In genomic region chr3:122628567-122628966, GRCh38 we compare ENCODE assay signal across 22 cellular contexts. TPM values are rescaled to one million over a fixed set of nuclear protein-coding genes. Genes with fewer than 3 reads are reported as not detected.
A peak's percentile ranks its signal among the peaks of the same experiment; 100 is the strongest.
DNase-seq lines count a peak whose midpoint lies in the region; ATAC-seq and TF ChIP-seq lines count a peak whose summit lies in the region.
"Had no signal": no experiment of that assay in that cellular context is flagged by ENCODE, and none has a peak within 500 bp of the region (broad histone marks: within the 10 kb centered on the region; RNA-seq: fewer than 3 reads in every experiment).

No MANE protein-coding gene starts in this region.

- intact Hi-C loops in upper lobe of right lung (cut with DNase I) = no loop called here

- H3K9me3 ChIP-seq in RWPE2 (ENCODE audit: severe bottlenecking) = no peaks in the 10 kb centered on the region
- no peaks in the 10 kb centered on the region for H3K9me3 ChIP-seq in upper lobe of right lung
- H3K9me3 ChIP-seq: left lung, tibial artery had no signal

- H3K4me1 ChIP-seq in RWPE2 (ENCODE audit: insufficient read depth, poor library complexity, severe bottlenecking) = no peaks in the 10 kb centered on the region
- no peaks in the 10 kb centered on the region for H3K4me1 ChIP-seq in upper lobe of right lung
- H3K4me1 ChIP-seq: left lung, tibial artery had no signal

- no peak overlapping the region for H3K4me3 ChIP-seq in RWPE2 (ENCODE audit: severe bottlenecking)
- no peak overlapping the region for H3K4me3 ChIP-seq in fibroblast of mammary gland (ENCODE audit: control insufficient read depth, low read depth, low read length)
- no peak overlapping the region for H3K4me3 ChIP-seq in upper lobe of right lung
- H3K4me3 ChIP-seq: left lung, tibial artery had no signal

- ATAC-seq in RWPE2 (ENCODE audit: low read depth) (peak; percentile 44; the same call in 2 of the 3 replicates), upper lobe of right lung (no peak)
- ATAC-seq: esophagus mucosa; left lung; Panc1; right cardiac atrium; stimulated activated naive B cell treated with anti-CD40 and anti-IgM and Interleukin-4, amounts not matched to agents 10 μg/mL and 1 μg/mL and 100 μg/mL, for 72 hours had no signal

- TF ChIP-seq CTCF in RWPE2 (IDR thresholded peaks at IDR 0.05; ENCODE audit: poor library complexity, severe bottlenecking) = no peak
- no peak for TF ChIP-seq CTCF in fibroblast of mammary gland (conservative IDR thresholded peaks at IDR 0.05; ENCODE audit: control insufficient read depth, insufficient read depth, low read depth, low read length)
- TF ChIP-seq CTCF in upper lobe of right lung (IDR thresholded peaks at IDR 0.05) = no peak

- peak; percentile 5 for DNase-seq in AG08395 (ENCODE audit: low spot score)
- peak; percentile 36 for DNase-seq in HT1080 (ENCODE audit: low read depth)
- DNase-seq in RWPE2 (ENCODE audit: low spot score) = no peak
- DNase-seq in fibroblast of mammary gland (ENCODE audit: low read depth) = peak; percentile 51
- DNase-seq in anterior cingulate cortex (lab: John Stamatoyannopoulos, UW) = no peak
- DNase-seq in DMS 273 treated with DMSO at 0.1 percent for 48 hours (lab: John Stamatoyannopoulos, UW) = no peak
- no peak for DNase-seq in upper lobe of right lung
- DNase-seq in NCI-H1105 (lab: John Stamatoyannopoulos, UW) = no peak
- DNase-seq: activated CD4-positive, alpha-beta T cell treated with anti-CD3 and anti-CD28 coated beads, Interleukin-2, amount 50 U/mL, for 1 hour; activated naive CD4-positive, alpha-beta T cell; CD4-positive, alpha-beta memory T cell; DMS79; KBM-7; left lung; NCI-H1417; NCI-H2171 treated with DMSO at 0.1 percent for 48 hours; NCI-H774; right cardiac atrium; stimulated activated naive B cell treated with anti-CD40 and anti-IgM and Interleukin-4, amounts not matched to agents 10 μg/mL and 1 μg/mL and 100 μg/mL, for 72 hours; tibial artery had no signal

- no peaks in the 10 kb centered on the region for H3K36me3 ChIP-seq in RWPE2 (ENCODE audit: low read depth)
- no peaks in the 10 kb centered on the region for H3K36me3 ChIP-seq in upper lobe of right lung
- H3K36me3 ChIP-seq: left lung, tibial artery had no signal

- H3K27me3 ChIP-seq in RWPE2 (ENCODE audit: insufficient read depth, poor library complexity, severe bottlenecking) = no peaks in the 10 kb centered on the region
- H3K27me3 ChIP-seq in upper lobe of right lung = no peaks in the 10 kb centered on the region
- H3K27me3 ChIP-seq: left lung had no signal

- H3K27ac ChIP-seq in RWPE2 (ENCODE audit: poor library complexity, severe bottlenecking) (no peak overlapping the region), upper lobe of right lung (no peak overlapping the region)
- H3K27ac ChIP-seq: left lung, tibial artery had no signal

RNA-seq across cellular contexts. Expression of gene PARP15, which starts 51.1 kb away (rescaled TPM):
- total RNA-seq in HT1080 (2014; rRNA removed; shearing (Covaris generic)) = not detected in 2 replicates
- polyA plus RNA-seq in HT1080 (2015; cell fraction: cytosol; rRNA removed) = not detected in 2 replicates
- 0.07 TPM in 1 of 2 replicates, not detected in the other for polyA plus RNA-seq in HT1080 (2015; cell fraction: nucleus; rRNA removed)
- 9.7 TPM for total RNA-seq in upper lobe of right lung

RNA-seq across cellular contexts. Expression of gene PARP14, which starts 52.1 kb away (rescaled TPM):
- total RNA-seq in HT1080 (2014; rRNA removed; shearing (Covaris generic)) = 19.8 and 21.0 TPM in 2 replicates
- 6.8 and 9.5 TPM in 2 replicates for polyA plus RNA-seq in HT1080 (2015; cell fraction: cytosol; rRNA removed)
- polyA plus RNA-seq in HT1080 (2015; cell fraction: nucleus; rRNA removed) = 36.2 and 42.0 TPM in 2 replicates
- total RNA-seq in upper lobe of right lung = 131 TPM

Comparison
In these comparisons a context has a peak if more than half of its experiments do, and no peak if none do; other contexts are left out.
1. DNase-seq: peak in AG08395 (single experiment), HT1080 (single experiment) and fibroblast of mammary gland (single experiment); none in RWPE2 (single experiment), anterior cingulate cortex (0 of 58), DMS 273 treated with DMSO at 0.1 percent for 48 hours (single experiment), upper lobe of right lung (single experiment) and NCI-H1105 (single experiment).
2. RNA of gene PARP15, which starts 51.1 kb away (total RNA-seq): 9.7 TPM in upper lobe of right lung (single experiment); not detected in HT1080; every median in the first group is over 10 times any median in the second.